Comparison of ENCODE assay signal across 8 cellular contexts in genomic region chr6:160767019-160767646, GRCh38.
DNase-seq lines count a peak whose midpoint lies in the region; TF ChIP-seq lines count a peak whose summit lies in the region.

No MANE protein-coding gene starts in this region.

- DNase-seq in GM12864 (ENCODE audit: low read depth): no peak
- DNase-seq in HFF-Myc (ENCODE audit: extremely low read depth, low read depth): no peak
- DNase-seq in NB4 (ENCODE audit: low read depth): no peak
- DNase-seq in activated CD4-positive, alpha-beta T cell treated with anti-CD3 and anti-CD28 coated beads for 4 hours: peak; percentile 8 to 33
- peak; percentile 5 to 21 for DNase-seq in dermis microvascular lymphatic vessel endothelial cell (ENCODE audit: low read depth in 2 of 2)
- peak; percentile 20 to 92 for DNase-seq in lower leg skin (ENCODE audit: low spot score in 2 of 2)
- DNase-seq in stimulated activated CD4-positive, alpha-beta T cell treated with anti-CD3 and anti-CD28 coated beads, Interleukin-4, amount 100 ng/mL, for 24 hours: peak; percentile 45
- no peak for DNase-seq in amniotic stem cell (lab: John Stamatoyannopoulos, UW)

- intact Hi-C loops in lower leg skin (cut with DNase I; ENCODE audit: low total_unique reads): no loop called here

- WGBS in lower leg skin, 2 donors: 2 to 3% methylated on average over 49 of the region's 54 CpGs

- TF ChIP-seq POLR2A in NB4 (IDR thresholded peaks at IDR 0.05; ENCODE audit: extremely low read depth, insufficient read length) (no peak), lower leg skin (IDR thresholded peaks at IDR 0.05) (no peak)

- H3K4me3 ChIP-seq in GM12864 (ENCODE audit: low read depth, low read length) (peak overlapping the region; percentile 61), HFF-Myc (replicated peaks; ENCODE audit: low read depth, low read length) (no peak overlapping the region), NB4 (ENCODE audit: low read depth, low read length) (no peak overlapping the region), lower leg skin (ENCODE audit: low read depth, poor library complexity, severe bottlenecking) (no peak overlapping the region)

- TF ChIP-seq CTCF in GM12864 (IDR thresholded peaks at IDR 0.05; ENCODE audit: low read depth, low read length, missing control alignments) (peak; percentile 86), HFF-Myc (IDR thresholded peaks at IDR 0.05; ENCODE audit: low read depth, low read length, missing control alignments) (peak; percentile 72), NB4 (IDR thresholded peaks at IDR 0.05; ENCODE audit: low read depth, low read length) (peak; percentile 37), lower leg skin (IDR thresholded peaks at IDR 0.05) (no peak)

Comparison
In these comparisons a context has a peak if more than half of its experiments do, and no peak if none do; other contexts are left out.
1. DNase-seq: peak in activated CD4-positive, alpha-beta T cell treated with anti-CD3 and anti-CD28 coated beads for 4 hours (2 of 2), dermis microvascular lymphatic vessel endothelial cell (2 of 2), lower leg skin (2 of 2) and stimulated activated CD4-positive, alpha-beta T cell treated with anti-CD3 and anti-CD28 coated beads, Interleukin-4, amount 100 ng/mL, for 24 hours (single experiment); none in GM12864 (single experiment), HFF-Myc (single experiment), NB4 (single experiment) and amniotic stem cell (single experiment).
2. CTCF ChIP-seq: peak in GM12864 (single experiment), HFF-Myc (single experiment) and NB4 (single experiment); none in lower leg skin (0 of 3).